Comparison of ENCODE assay signal across 14 cellular contexts in genomic region chr13:79398169-79398568, GRCh38. TPM values are rescaled to one million over a fixed set of nuclear protein-coding genes. Genes with fewer than 3 reads are reported as not detected.
DNase-seq lines count a peak whose midpoint lies in the region; ATAC-seq and TF ChIP-seq lines count a peak whose summit lies in the region.
"Had no signal": no experiment of that assay in that cellular context is flagged by ENCODE, and none has a peak within 500 bp of the region (broad histone marks: within the 10 kb centered on the region; RNA-seq: fewer than 3 reads in every experiment).

No MANE protein-coding gene starts in this region.

- no peaks in the 10 kb centered on the region for H3K9me3 ChIP-seq in CD8-positive, alpha-beta memory T cell (ENCODE audit: low read length)
- no peaks in the 10 kb centered on the region for H3K9me3 ChIP-seq in naive thymus-derived CD4-positive, alpha-beta T cell (ENCODE audit: control insufficient read depth in 2 of 3, low read length in 3 of 3)

- H3K4me3 Mint-ChIP-seq in activated CD8-positive, alpha-beta T cell treated with anti-CD3 and anti-CD28 coated beads for 36 hours, result no peak overlapping the region
- no peak overlapping the region for H3K4me3 Mint-ChIP-seq in activated CD8-positive, alpha-beta T cell treated with anti-CD3 and anti-CD28 coated beads, Interleukin-2, amount 10 ng/mL, durations not matched to agents 7 days and 5 days
- no peak overlapping the region for H3K4me3 Mint-ChIP-seq in CD8-positive, alpha-beta memory T cell
- H3K4me3 Mint-ChIP-seq in activated naive CD8-positive, alpha-beta T cell treated with anti-CD3 and anti-CD28 coated beads, Interleukin-2, amount 50 U/mL, for 24 hours, result no peak overlapping the region
- H3K4me3 Mint-ChIP-seq in naive thymus-derived CD4-positive, alpha-beta T cell, result peak overlapping the region in 2 of 10 donors; percentile 20 to 41
- no peak overlapping the region for H3K4me3 Mint-ChIP-seq in effector memory CD8-positive, alpha-beta T cell

- H3K4me1 ChIP-seq in CD8-positive, alpha-beta memory T cell (ENCODE audit: insufficient read depth, low read length), result peaks cover 61% of the 10 kb centered on the region
- peaks cover 37 to 50% of the 10 kb centered on the region in 2 donors for H3K4me1 ChIP-seq in naive thymus-derived CD4-positive, alpha-beta T cell (ENCODE audit: control insufficient read depth in 2 of 2, insufficient read depth in 2 of 2, low read length in 2 of 2)

- H3K9me3 Mint-ChIP-seq in activated CD8-positive, alpha-beta T cell treated with anti-CD3 and anti-CD28 coated beads for 36 hours, result peaks cover 13% of the 10 kb centered on the region
- H3K9me3 Mint-ChIP-seq in activated CD8-positive, alpha-beta T cell treated with anti-CD3 and anti-CD28 coated beads, Interleukin-2, amount 10 ng/mL, durations not matched to agents 7 days and 5 days (ENCODE audit: insufficient read depth), result peaks cover 12% of the 10 kb centered on the region
- peaks cover 0 to 6% (median 3%) of the 10 kb centered on the region in 5 donors for H3K9me3 Mint-ChIP-seq in CD8-positive, alpha-beta memory T cell
- H3K9me3 Mint-ChIP-seq in activated naive CD8-positive, alpha-beta T cell treated with anti-CD3 and anti-CD28 coated beads, Interleukin-2, amount 50 U/mL, for 24 hours, result peaks cover 15% of the 10 kb centered on the region
- H3K9me3 Mint-ChIP-seq in naive thymus-derived CD4-positive, alpha-beta T cell, result peaks cover 0 to 20% (median 6%) of the 10 kb centered on the region in 11 donors
- H3K9me3 Mint-ChIP-seq in effector memory CD8-positive, alpha-beta T cell, result no peaks in the 10 kb centered on the region

- CTCF ChIA-PET in activated CD8-positive, alpha-beta T cell treated with anti-CD3 and anti-CD28 coated beads for 36 hours (lab: Charles Lee), result interaction anchor here (1.6 to 2.2 kb wide), 3 partner anchors 13 to 26 kb away, joined by 4 to 12 read pairs (median 9); no protein-coding TSS in a partner anchor
- CTCF ChIA-PET in activated CD8-positive, alpha-beta T cell treated with anti-CD3 and anti-CD28 coated beads, Interleukin-2, amount 10 ng/mL, durations not matched to agents 7 days and 5 days (lab: Charles Lee), result interaction anchor here (0.8 to 1.8 kb wide), 4 partner anchors 9 to 142 kb away, joined by 3 to 5 read pairs (median 4); no protein-coding TSS in a partner anchor
- CTCF ChIA-PET in CD8-positive, alpha-beta memory T cell (lab: Charles Lee), result interaction anchor here (1.7 kb wide), 1 partner anchor 145 kb away, joined by 5 read pairs; no protein-coding TSS in a partner anchor
- CTCF ChIA-PET in naive thymus-derived CD4-positive, alpha-beta T cell (lab: Charles Lee), result interaction anchor here (0.9 to 1.7 kb wide), 2 partner anchors 17 to 142 kb away, joined by 4 to 5 read pairs; no protein-coding TSS in a partner anchor

- H3K27me3 ChIP-seq in CD8-positive, alpha-beta memory T cell (ENCODE audit: insufficient read depth, low read length, poor library complexity, severe bottlenecking), result no peaks in the 10 kb centered on the region
- H3K27me3 ChIP-seq in naive thymus-derived CD4-positive, alpha-beta T cell (ENCODE audit: control insufficient read depth in 2 of 2, insufficient read depth in 2 of 2, low read length in 2 of 2), result no peaks in the 10 kb centered on the region

- peak overlapping the region; percentile 26 for H3K27ac Mint-ChIP-seq in activated CD8-positive, alpha-beta T cell treated with anti-CD3 and anti-CD28 coated beads for 36 hours
- H3K27ac Mint-ChIP-seq in activated CD8-positive, alpha-beta T cell treated with anti-CD3 and anti-CD28 coated beads, Interleukin-2, amount 10 ng/mL, durations not matched to agents 7 days and 5 days, result no peak overlapping the region
- peak overlapping the region in 5 of 8 donors; percentile 1 to 45 (median 11) for H3K27ac Mint-ChIP-seq in CD8-positive, alpha-beta memory T cell
- H3K27ac Mint-ChIP-seq in activated naive CD8-positive, alpha-beta T cell treated with anti-CD3 and anti-CD28 coated beads, Interleukin-2, amount 50 U/mL, for 24 hours, result peak overlapping the region; percentile 43
- H3K27ac Mint-ChIP-seq in naive thymus-derived CD4-positive, alpha-beta T cell, result peak overlapping the region in 6 of 9 donors; percentile 3 to 70 (median 46)
- peak overlapping the region in 1 of 2 donors; percentile 61 for H3K27ac Mint-ChIP-seq in effector memory CD8-positive, alpha-beta T cell

- ATAC-seq in activated CD8-positive, alpha-beta T cell treated with anti-CD3 and anti-CD28 coated beads for 36 hours, result no peak
- no peak for ATAC-seq in activated CD8-positive, alpha-beta T cell treated with anti-CD3 and anti-CD28 coated beads, Interleukin-2, amount 10 ng/mL, durations not matched to agents 7 days and 5 days
- no peak for ATAC-seq in activated naive CD8-positive, alpha-beta T cell treated with anti-CD3 and anti-CD28 coated beads, Interleukin-2, amount 50 U/mL, for 24 hours
- ATAC-seq in naive thymus-derived CD4-positive, alpha-beta T cell, result no peak
- ATAC-seq in esophagus mucosa, result no peak
- no peak for ATAC-seq in effector memory CD8-positive, alpha-beta T cell (replicated peaks)
- ATAC-seq: HepG2 had no signal

- no peaks in the 10 kb centered on the region for H3K27me3 Mint-ChIP-seq in activated CD8-positive, alpha-beta T cell treated with anti-CD3 and anti-CD28 coated beads for 36 hours
- H3K27me3 Mint-ChIP-seq in activated CD8-positive, alpha-beta T cell treated with anti-CD3 and anti-CD28 coated beads, Interleukin-2, amount 10 ng/mL, durations not matched to agents 7 days and 5 days (ENCODE audit: low read depth), result no peaks in the 10 kb centered on the region
- H3K27me3 Mint-ChIP-seq in CD8-positive, alpha-beta memory T cell, result no peaks in the 10 kb centered on the region
- no peaks in the 10 kb centered on the region for H3K27me3 Mint-ChIP-seq in activated naive CD8-positive, alpha-beta T cell treated with anti-CD3 and anti-CD28 coated beads, Interleukin-2, amount 50 U/mL, for 24 hours
- no peaks in the 10 kb centered on the region for H3K27me3 Mint-ChIP-seq in naive thymus-derived CD4-positive, alpha-beta T cell
- no peaks in the 10 kb centered on the region for H3K27me3 Mint-ChIP-seq in effector memory CD8-positive, alpha-beta T cell

- H3K27ac ChIP-seq in CD8-positive, alpha-beta memory T cell (ENCODE audit: low read depth, low read length), result no peak overlapping the region
- peak overlapping the region; percentile 5 for H3K27ac ChIP-seq in naive thymus-derived CD4-positive, alpha-beta T cell (ENCODE audit: low read depth, low read length)
- H3K27ac ChIP-seq: C4-2B had no signal

- no peaks in the 10 kb centered on the region for H3K36me3 ChIP-seq in CD8-positive, alpha-beta memory T cell (ENCODE audit: insufficient read depth, low read length)
- peaks cover 0 to 5% (median 0%) of the 10 kb centered on the region in 3 experiments for H3K36me3 ChIP-seq in naive thymus-derived CD4-positive, alpha-beta T cell (ENCODE audit: control insufficient read depth in 2 of 3, insufficient read depth in 3 of 3, low read length in 3 of 3)

- peaks cover 78% of the 10 kb centered on the region for H3K36me3 Mint-ChIP-seq in activated CD8-positive, alpha-beta T cell treated with anti-CD3 and anti-CD28 coated beads for 36 hours (ENCODE audit: low read depth)
- peaks cover 73% of the 10 kb centered on the region for H3K36me3 Mint-ChIP-seq in activated CD8-positive, alpha-beta T cell treated with anti-CD3 and anti-CD28 coated beads, Interleukin-2, amount 10 ng/mL, durations not matched to agents 7 days and 5 days (ENCODE audit: low read depth)
- H3K36me3 Mint-ChIP-seq in CD8-positive, alpha-beta memory T cell, result peaks cover 12 to 47% (median 17%) of the 10 kb centered on the region in 3 donors
- peaks cover 72% of the 10 kb centered on the region for H3K36me3 Mint-ChIP-seq in activated naive CD8-positive, alpha-beta T cell treated with anti-CD3 and anti-CD28 coated beads, Interleukin-2, amount 50 U/mL, for 24 hours (ENCODE audit: low read depth)
- H3K36me3 Mint-ChIP-seq in naive thymus-derived CD4-positive, alpha-beta T cell, result peaks cover 4 to 57% (median 24%) of the 10 kb centered on the region in 5 donors
- peaks cover 21% of the 10 kb centered on the region for H3K36me3 Mint-ChIP-seq in effector memory CD8-positive, alpha-beta T cell (ENCODE audit: insufficient read depth)

- H3K4me1 Mint-ChIP-seq in activated CD8-positive, alpha-beta T cell treated with anti-CD3 and anti-CD28 coated beads for 36 hours (ENCODE audit: low read depth), result peaks cover 80% of the 10 kb centered on the region
- H3K4me1 Mint-ChIP-seq in activated CD8-positive, alpha-beta T cell treated with anti-CD3 and anti-CD28 coated beads, Interleukin-2, amount 10 ng/mL, durations not matched to agents 7 days and 5 days (ENCODE audit: low read depth), result peaks cover 54% of the 10 kb centered on the region
- peaks cover 30 to 36% (median 31%) of the 10 kb centered on the region in 3 donors for H3K4me1 Mint-ChIP-seq in CD8-positive, alpha-beta memory T cell
- H3K4me1 Mint-ChIP-seq in activated naive CD8-positive, alpha-beta T cell treated with anti-CD3 and anti-CD28 coated beads, Interleukin-2, amount 50 U/mL, for 24 hours, result peaks cover 85% of the 10 kb centered on the region
- H3K4me1 Mint-ChIP-seq in naive thymus-derived CD4-positive, alpha-beta T cell, result peaks cover 38 to 73% (median 66%) of the 10 kb centered on the region in 7 donors
- H3K4me1 Mint-ChIP-seq in effector memory CD8-positive, alpha-beta T cell (ENCODE audit: low read depth in 2 of 2), result peaks cover 48 to 65% of the 10 kb centered on the region in 2 donors

- no peak for DNase-seq in activated CD8-positive, alpha-beta T cell treated with anti-CD3 and anti-CD28 coated beads for 36 hours
- DNase-seq in activated CD8-positive, alpha-beta T cell treated with anti-CD3 and anti-CD28 coated beads, Interleukin-2, amount 10 ng/mL, durations not matched to agents 7 days and 5 days, result no peak
- no peak for DNase-seq in CD8-positive, alpha-beta memory T cell
- no peak for DNase-seq in activated naive CD8-positive, alpha-beta T cell treated with anti-CD3 and anti-CD28 coated beads, Interleukin-2, amount 50 U/mL, for 24 hours
- DNase-seq in naive thymus-derived CD4-positive, alpha-beta T cell, result no peak
- DNase-seq in effector memory CD8-positive, alpha-beta T cell, result no peak
- no peak for DNase-seq in NCI-H146 (lab: John Stamatoyannopoulos, UW)
- DNase-seq: GF-D8, NCI-H2029 treated with DMSO at 0.1 percent for 48 hours, NCI-H524, SHP77 treated with DMSO at 0.1 percent for 48 hours had no signal

- TF ChIP-seq CTCF in activated CD8-positive, alpha-beta T cell treated with anti-CD3 and anti-CD28 coated beads for 36 hours (IDR thresholded peaks at IDR 0.05), result no peak

- POLR2A ChIA-PET in activated CD8-positive, alpha-beta T cell treated with anti-CD3 and anti-CD28 coated beads for 36 hours (lab: Charles Lee), result no interaction called here
- POLR2A ChIA-PET in activated CD8-positive, alpha-beta T cell treated with anti-CD3 and anti-CD28 coated beads, Interleukin-2, amount 10 ng/mL, durations not matched to agents 7 days and 5 days (lab: Charles Lee), result interaction anchor here (0.8 kb wide), 1 partner anchor 10 kb away, joined by 3 read pairs; no protein-coding TSS in a partner anchor
- POLR2A ChIA-PET in CD8-positive, alpha-beta memory T cell (lab: Charles Lee), result no interaction called here
- POLR2A ChIA-PET in naive thymus-derived CD4-positive, alpha-beta T cell (lab: Charles Lee), result interaction anchor here (1.4 kb wide), 1 partner anchor 8 kb away, joined by 3 read pairs; the partner anchor contains the start of gene RBM26

- no peak overlapping the region for H3K4me3 ChIP-seq in CD8-positive, alpha-beta memory T cell (ENCODE audit: low read length)
- no peak overlapping the region for H3K4me3 ChIP-seq in naive thymus-derived CD4-positive, alpha-beta T cell (ENCODE audit: low read length)

- intact Hi-C loops in activated CD8-positive, alpha-beta T cell treated with anti-CD3 and anti-CD28 coated beads for 36 hours (cut with micrococcal nuclease), result no loop called here
- intact Hi-C loops in naive thymus-derived CD4-positive, alpha-beta T cell (cut with micrococcal nuclease), result loop anchor here in 1 of 2 donors (10.0 kb wide), 1 partner anchor 1263 kb away; no protein-coding TSS in a partner anchor

RNA-seq across cellular contexts. Expression of gene RBM26, which starts 7.9 kb away (rescaled TPM):
- 10 to 100 TPM; 57.6 to 61.1 TPM for total RNA-seq in activated CD8-positive, alpha-beta T cell treated with anti-CD3 and anti-CD28 coated beads for 36 hours
- 10 to 100 TPM; 50.6 to 52.0 TPM for total RNA-seq in activated CD8-positive, alpha-beta T cell treated with anti-CD3 and anti-CD28 coated beads, Interleukin-2, amount 10 ng/mL, durations not matched to agents 7 days and 5 days
- total RNA-seq in CD8-positive, alpha-beta memory T cell, result 10 to 100 TPM; 59.4 to 61.7 TPM
- 15.8 TPM for polyA plus RNA-seq in CD8-positive, alpha-beta memory T cell
- total RNA-seq in naive thymus-derived CD4-positive, alpha-beta T cell, result 100 to 1,000 TPM in 2 of 5 experiments, 10 to 100 TPM in 3; 75.4 to 136 (median 85.2) TPM
- polyA plus RNA-seq in naive thymus-derived CD4-positive, alpha-beta T cell, result 10 to 100 TPM; 15.7 to 18.8 TPM
- total RNA-seq in esophagus mucosa, result 21.0 TPM

Comparison
In these comparisons a context has a peak if more than half of its experiments do, and no peak if none do; other contexts are left out.
1. POLR2A ChIA-PET loops: an anchor here in activated CD8-positive, alpha-beta T cell treated with anti-CD3 and anti-CD28 coated beads, Interleukin-2, amount 10 ng/mL, durations not matched to agents 7 days and 5 days (0.8 kb wide) and naive thymus-derived CD4-positive, alpha-beta T cell (1.4 kb wide); none called in activated CD8-positive, alpha-beta T cell treated with anti-CD3 and anti-CD28 coated beads for 36 hours and CD8-positive, alpha-beta memory T cell.